Comparison of ENCODE assay signal across 9 cellular contexts in the genomic region with DNA sequence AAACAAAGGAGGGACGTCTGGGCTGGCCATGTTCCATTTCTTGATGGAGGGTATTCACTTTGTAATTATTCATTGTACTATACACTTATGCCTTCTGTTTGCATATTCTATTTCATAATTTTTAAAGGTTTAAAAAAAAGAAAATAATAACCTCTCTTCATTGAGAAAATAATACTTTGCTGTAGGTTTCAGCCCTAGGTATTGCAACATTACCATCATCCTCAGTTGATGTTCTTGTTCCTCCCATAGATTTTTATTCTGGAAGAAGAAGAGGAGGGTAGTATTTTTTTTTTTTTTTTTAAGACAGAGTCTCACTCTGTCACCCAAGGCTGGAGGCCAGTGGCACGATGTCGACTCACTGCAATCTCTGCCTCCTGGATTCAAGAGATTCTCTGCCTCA. TPM values are rescaled to one million over a fixed set of nuclear protein-coding genes. Genes with fewer than 3 reads are reported as not detected.
DNase-seq lines count a peak whose midpoint lies in the region; TF ChIP-seq lines count a peak whose summit lies in the region.
"Had no signal": no experiment of that assay in that cellular context is flagged by ENCODE, and none has a peak within 500 bp of the region (broad histone marks: within the 10 kb centered on the region; RNA-seq: fewer than 3 reads in every experiment).

No MANE protein-coding gene starts in this region.

- no peaks in the 10 kb centered on the region for H3K9me3 Mint-ChIP-seq in chondrocyte (ENCODE audit: low read depth)
- no peaks in the 10 kb centered on the region for H3K9me3 Mint-ChIP-seq in osteocyte (ENCODE audit: unreplicated experiment)

- H3K4me3 ChIP-seq in AG04450 (ENCODE audit: low read depth, low read length) (no peak overlapping the region), HL-60 (replicated peaks; ENCODE audit: insufficient read depth, low read length) (no peak overlapping the region)

- no peak for TF ChIP-seq CTCF in AG04450 (IDR thresholded peaks at IDR 0.05; ENCODE audit: low read depth, low read length)
- TF ChIP-seq CTCF in HL-60 (IDR thresholded peaks at IDR 0.05; ENCODE audit: insufficient read depth, low read length): no peak
- TF ChIP-seq CTCF in chondrocyte (IDR thresholded peaks at IDR 0.05): no peak
- no peak for TF ChIP-seq CTCF in osteocyte (IDR thresholded peaks at IDR 0.05)

- H3K4me3 Mint-ChIP-seq in chondrocyte (ENCODE audit: unreplicated experiment) (no peak overlapping the region), osteocyte (ENCODE audit: unreplicated experiment) (no peak overlapping the region)

- H3K27ac Mint-ChIP-seq in chondrocyte (ENCODE audit: unreplicated experiment) (peak overlapping the region; percentile 99), osteocyte (ENCODE audit: unreplicated experiment) (peak overlapping the region; percentile 96)

- H3K9me3 ChIP-seq in AG04450 (ENCODE audit: control insufficient read depth, insufficient read depth, low read length): no peaks in the 10 kb centered on the region

- H3K4me1 Mint-ChIP-seq in chondrocyte (ENCODE audit: low read depth) (peaks cover 45% of the 10 kb centered on the region), osteocyte (ENCODE audit: unreplicated experiment) (peaks cover 57% of the 10 kb centered on the region)

- H3K27me3 ChIP-seq in AG04450 (ENCODE audit: control insufficient read depth, insufficient read depth, low read length) (no peaks in the 10 kb centered on the region), HL-60 (ENCODE audit: insufficient read depth, poor library complexity, severe bottlenecking) (no peaks in the 10 kb centered on the region)

- POLR2A ChIA-PET in AG04450 (lab: Yijun Ruan, JAX): interaction anchor here (1.7 kb wide), 1 partner anchor 252 kb away, joined by 4 read pairs; no protein-coding TSS in a partner anchor

- H3K27me3 Mint-ChIP-seq in chondrocyte (ENCODE audit: low read depth): no peaks in the 10 kb centered on the region
- no peaks in the 10 kb centered on the region for H3K27me3 Mint-ChIP-seq in osteocyte (ENCODE audit: unreplicated experiment)

- H3K27ac ChIP-seq in AG04450 (ENCODE audit: low read depth, low read length): peak overlapping the region; percentile 88
- peak overlapping the region; percentile 62 for H3K27ac ChIP-seq in HL-60 (replicated peaks)
- H3K27ac ChIP-seq: KMS-11 had no signal

- CTCF ChIA-PET in AG04450 (lab: Charles Lee): interaction anchor here (0.7 to 1.1 kb wide), 2 partner anchors 240 to 450 kb away, joined by 3 to 8 read pairs; no protein-coding TSS in a partner anchor

- DNase-seq in AG04450 (ENCODE audit: low read depth, low spot score): no peak
- peak in 1 of 2 experiments; percentile 36 for DNase-seq in HL-60 (ENCODE audit: low read depth in 1 of 2, low spot score in 1 of 2)
- no peak for DNase-seq in chondrocyte (ENCODE audit: low spot score)
- DNase-seq in osteocyte (ENCODE audit: extremely low spot score, unreplicated experiment): no peak
- no peak for DNase-seq in C1 segment of cervical spinal cord (lab: John Stamatoyannopoulos, UW)
- DNase-seq in DMS153 (lab: John Stamatoyannopoulos, UW): no peak
- DNase-seq in mucosa of gallbladder (ENCODE audit: low spot score): no peak
- DNase-seq: foreskin fibroblast had no signal

- no peaks in the 10 kb centered on the region for H3K36me3 Mint-ChIP-seq in chondrocyte (ENCODE audit: low read depth)
- no peaks in the 10 kb centered on the region for H3K36me3 Mint-ChIP-seq in osteocyte (ENCODE audit: unreplicated experiment)

RNA-seq across cellular contexts. Expression of gene PHLDA1, which starts 54.7 kb away (rescaled TPM):
- 89.0 and 99.5 TPM in 2 replicates for polyA plus RNA-seq in AG04450 (2011; rRNA removed)
- polyA minus RNA-seq in AG04450 (2011; rRNA and poly(A)+ RNA removed): 106 and 118 TPM in 2 replicates
- 4.5 to 14.0 TPM (median 12.1 TPM) in 3 replicates for total RNA-seq in chondrocyte
- total RNA-seq in osteocyte: 52.0 and 53.7 TPM in 2 replicates
- total RNA-seq in mucosa of gallbladder: 5.2 TPM
